ENCODE assay signal across 10 cellular contexts in genomic region chr10:29957887-29958330, GRCh38.
DNase-seq lines count a peak whose midpoint lies in the region; FAIRE-seq and TF ChIP-seq lines count a peak whose summit lies in the region.
"Had no signal": no experiment of that assay in that cellular context is flagged by ENCODE, and none has a peak within 500 bp of the region (broad histone marks: within the 10 kb centered on the region; RNA-seq: fewer than 3 reads in every experiment).

No MANE protein-coding gene starts in this region.

- H3K4me3 ChIP-seq in prostate gland: no peak overlapping the region

- intact Hi-C loops in prostate gland (cut with DNase I): no loop called here

- TF ChIP-seq POLR2A in prostate gland (IDR thresholded peaks at IDR 0.05): no peak
- TF ChIP-seq POLR2A in erythroblast (IDR thresholded peaks at IDR 0.05; ENCODE audit: low read length): no peak

- TF ChIP-seq CTCF in RWPE1 (conservative IDR thresholded peaks at IDR 0.05; ENCODE audit: low read depth) (no peak), prostate gland (IDR thresholded peaks at IDR 0.05) (no peak)

- peak; percentile 28 for DNase-seq in GM18507 (ENCODE audit: extremely low spot score, insufficient read length, low read depth)
- no peak for DNase-seq in RWPE1 (ENCODE audit: low spot score)
- peak; percentile 97 for DNase-seq in glomerular visceral epithelial cell (ENCODE audit: extremely low spot score)
- DNase-seq in prostate gland (ENCODE audit: low spot score): peak; percentile 26
- DNase-seq in erythroblast (lab: John Stamatoyannopoulos, UW): no peak
- DNase-seq in DMS53 treated with DMSO at 0.1 percent for 48 hours (lab: John Stamatoyannopoulos, UW; ENCODE audit: unreplicated experiment): no peak
- no peak for DNase-seq in SW 1271 (lab: John Stamatoyannopoulos, UW)
- no peak for DNase-seq in dermis blood vessel endothelial cell
- DNase-seq: DMS153, KBM-7 had no signal

- no peaks in the 10 kb centered on the region for H3K27me3 ChIP-seq in prostate gland (replicated peaks; ENCODE audit: insufficient read depth)

- no peak for FAIRE-seq in GM18507 (lab: Jason Lieb, UNC)

- POLR2A ChIA-PET in RWPE1 (lab: Yijun Ruan, JAX; ENCODE audit: low non-redundant PET): no interaction called here

- no peaks in the 10 kb centered on the region for H3K9me3 ChIP-seq in prostate gland

- no peaks in the 10 kb centered on the region for H3K4me1 ChIP-seq in prostate gland (replicated peaks)

- no peaks in the 10 kb centered on the region for H3K36me3 ChIP-seq in prostate gland

- CTCF ChIA-PET in RWPE1 (lab: Yijun Ruan, JAX): no interaction called here

- H3K27ac ChIP-seq in RWPE1: peak overlapping the region; percentile 77
- peak overlapping the region in 1 of 2 donors; percentile 49 for H3K27ac ChIP-seq in prostate gland

- WGBS in prostate gland: 25% methylated on average over 4 of the region's 4 CpGs

Comparison
In these comparisons a context has a peak if more than half of its experiments do, and no peak if none do; other contexts are left out.
1. DNase-seq: peak in GM18507 (single experiment), glomerular visceral epithelial cell (single experiment) and prostate gland (single experiment); none in RWPE1 (single experiment), erythroblast (0 of 2), DMS53 treated with DMSO at 0.1 percent for 48 hours (single experiment), SW 1271 (0 of 2) and dermis blood vessel endothelial cell (single experiment).